In genomic region chr2:178522950-178523595, GRCh38 we compare ENCODE assay signal across 8 cellular contexts. TPM values are rescaled to one million over a fixed set of nuclear protein-coding genes. Genes with fewer than 3 reads are reported as not detected.
DNase-seq lines count a peak whose midpoint lies in the region; ATAC-seq and TF ChIP-seq lines count a peak whose summit lies in the region.

No MANE protein-coding gene starts in this region.

- peaks cover 9% of the 10 kb centered on the region for H3K36me3 Mint-ChIP-seq in WTC11

- no peaks in the 10 kb centered on the region for H3K27me3 Mint-ChIP-seq in WTC11 (ENCODE audit: low read depth)

- peak overlapping the region; percentile 91 for H3K27ac Mint-ChIP-seq in WTC11

- peaks cover 5% of the 10 kb centered on the region for H3K9me3 Mint-ChIP-seq in WTC11

- DNase-seq in NCI-H1694 (lab: John Stamatoyannopoulos, UW) (peak; percentile 69), WTC11 (ENCODE audit: low spot score) (peak; percentile 85), cardiac fibroblast (ENCODE audit: low read depth in 2 of 2) (peak; percentile 86 to 88), inferior parietal cortex (ENCODE audit: extremely low spot score) (peak; percentile 86), smooth muscle cell of the brain vasculature (ENCODE audit: low read depth, low spot score) (peak; percentile 54), NCI-H187 (lab: John Stamatoyannopoulos, UW) (no peak)

- ATAC-seq in HG02678 (IDR thresholded peaks at IDR 0.05; ENCODE audit: unreplicated experiment) (peak; percentile 94), WTC11 (peak; percentile 99)

- H3K4me1 Mint-ChIP-seq in WTC11: peaks cover 5% of the 10 kb centered on the region

- CTCF ChIA-PET in WTC11 (lab: Charles Lee): interaction anchor here (0.6 to 1.8 kb wide), 10 partner anchors 9 to 966 kb away, joined by 3 to 11 read pairs (median 3); partner anchors contain the start of genes PLEKHA3 and RBM45

- H3K4me3 ChIP-seq in GM12875 (ENCODE audit: low read depth, low read length) (peak overlapping the region; percentile 75), cardiac fibroblast (replicated peaks in 1 of 2; ENCODE audit: low read depth in 2 of 2, low read length in 2 of 2) (peak overlapping the region; percentile 63 to 78)

- POLR2A ChIA-PET in WTC11 (lab: Charles Lee): interaction anchor here (0.6 to 2.3 kb wide), 3 partner anchors 43 to 72 kb away, joined by 3 to 10 read pairs (median 3); partner anchors contain the start of genes PJVK, PLEKHA3 and PRKRA

- TF ChIP-seq CTCF in GM12875 (IDR thresholded peaks at IDR 0.05; ENCODE audit: borderline replicate concordance, insufficient read depth, low read depth, low read length) (peak; percentile 75), WTC11 (IDR thresholded peaks at IDR 0.05) (peak; percentile 62), cardiac fibroblast (IDR thresholded peaks at IDR 0.05; ENCODE audit: low read depth, low read length) (peak; percentile 95)

- peak overlapping the region; percentile 92 for H3K4me3 Mint-ChIP-seq in WTC11

TF ChIP-seq in WTC11, 78 proteins besides CTCF, POLR2A, EP300 and RAD21:
- TF ChIP-seq MAX (CRISPR knock-in tag; IDR thresholded peaks at IDR 0.05): peak; percentile 28; the same call in 1 of the 2 replicates
- TF ChIP-seq FOXP1 (CRISPR knock-in tag; IDR thresholded peaks at IDR 0.05; ENCODE audit: borderline replicate concordance): no peak; the same call in 1 of the 2 replicates
- peak; percentile 68 for TF ChIP-seq SP1 (CRISPR knock-in tag; conservative IDR thresholded peaks at IDR 0.05)
- 0 out of 2 replicates have a peak, but pooled peaks have one; percentile 64 for TF ChIP-seq TEAD1 (CRISPR knock-in tag; IDR thresholded peaks at IDR 0.05)
- TF ChIP-seq NFYB (CRISPR knock-in tag; conservative IDR thresholded peaks at IDR 0.05; ENCODE audit: low read depth): peak; percentile 39
- 0 out of 2 replicates have a peak, but pooled peaks have one; percentile 18 for TF ChIP-seq CREB1 (CRISPR knock-in tag; IDR thresholded peaks at IDR 0.05)
- TF ChIP-seq ARID4B (CRISPR knock-in tag; IDR thresholded peaks at IDR 0.05; ENCODE audit: borderline replicate concordance): peak; percentile 47; the same call in 1 of the 2 replicates
- TF ChIP-seq EMX1 (CRISPR knock-in tag; IDR thresholded peaks at IDR 0.05): no peak
- peak; percentile 89 for TF ChIP-seq FOXK1 (CRISPR knock-in tag; IDR thresholded peaks at IDR 0.05)
- peak; percentile 71; the same call in 1 of the 2 replicates for TF ChIP-seq CREM (CRISPR knock-in tag; IDR thresholded peaks at IDR 0.05)
- no peak for TF ChIP-seq NFATC4 (CRISPR knock-in tag; IDR thresholded peaks at IDR 0.05)
- TF ChIP-seq MYBL2 (CRISPR knock-in tag; IDR thresholded peaks at IDR 0.05): peak; percentile 40; the same call in 1 of the 2 replicates
- TF ChIP-seq ZBTB21 (CRISPR knock-in tag; IDR thresholded peaks at IDR 0.05; ENCODE audit: borderline replicate concordance): peak; percentile 97; the same call in 1 of the 2 replicates
- TF ChIP-seq GABPB1 (CRISPR knock-in tag; IDR thresholded peaks at IDR 0.05): peak; percentile 53; the same call in 1 of the 2 replicates

RNA-seq across cellular contexts. Expression of gene PLEKHA3, which starts 42.8 kb away (rescaled TPM):
- 18.4 to 18.7 TPM (median 18.7 TPM) in 3 replicates for total RNA-seq in WTC11 (2021)

RNA-seq across cellular contexts. Expression of gene FKBP7, which starts 44.7 kb away (rescaled TPM):
- total RNA-seq in WTC11 (2021): 3.2 to 6.2 TPM (median 5.6 TPM) in 3 replicates

Comparison
In these comparisons a context has a peak if more than half of its experiments do, and no peak if none do; other contexts are left out.
1. DNase-seq: peak in NCI-H1694 (single experiment), WTC11 (single experiment), cardiac fibroblast (2 of 2), inferior parietal cortex (single experiment) and smooth muscle cell of the brain vasculature (single experiment); none in NCI-H187 (0 of 2).
2. Peak in every context shown above with its lines, with median percentiles within 50 percentile points of each other: CTCF ChIP-seq.